ENCODE assay signal across 16 cellular contexts in the genomic region with DNA sequence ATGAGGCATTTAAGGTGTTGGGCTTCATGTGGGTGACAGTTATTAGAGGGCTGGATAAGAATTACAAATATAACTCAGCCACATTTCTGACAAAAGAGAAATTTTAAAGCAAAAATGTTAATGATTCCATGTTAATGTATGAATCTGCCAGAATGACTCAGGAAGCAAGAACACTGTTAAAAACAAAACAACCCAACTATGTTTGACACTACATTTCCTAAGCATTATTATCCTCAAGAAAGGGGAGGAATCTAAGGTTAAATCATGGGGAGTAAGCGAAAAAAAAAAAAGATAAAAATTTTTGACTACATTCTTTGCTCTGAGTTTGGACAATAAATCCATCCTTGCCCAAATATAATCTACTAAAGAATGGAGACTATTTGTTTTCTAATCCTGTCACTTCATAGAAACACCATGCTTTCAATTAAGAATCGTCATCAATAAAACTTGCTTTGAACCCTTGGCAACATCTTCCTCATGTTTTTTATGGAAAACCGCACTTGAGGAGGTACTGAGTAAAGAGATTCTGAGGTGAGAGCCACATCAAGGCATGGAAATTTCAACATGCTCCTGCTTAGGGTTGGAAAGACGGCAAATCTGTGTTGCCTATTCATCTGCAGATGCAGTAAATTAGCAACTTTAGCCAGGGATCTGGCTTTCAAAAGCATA. TPM values are rescaled to one million over a fixed set of nuclear protein-coding genes. Genes with fewer than 3 reads are reported as not detected.
DNase-seq lines count a peak whose midpoint lies in the region; ATAC-seq and TF ChIP-seq lines count a peak whose summit lies in the region.
"Had no signal": no experiment of that assay in that cellular context is flagged by ENCODE, and none has a peak within 500 bp of the region (broad histone marks: within the 10 kb centered on the region; RNA-seq: fewer than 3 reads in every experiment).

No MANE protein-coding gene starts in this region.

- H3K27me3 ChIP-seq in breast epithelium (no peaks in the 10 kb centered on the region), foreskin keratinocyte (no peaks in the 10 kb centered on the region)
- H3K27me3 ChIP-seq in naive thymus-derived CD4-positive, alpha-beta T cell (ENCODE audit: control insufficient read depth in 2 of 2, insufficient read depth in 2 of 2, low read length in 2 of 2) = no peaks in the 10 kb centered on the region
- H3K27me3 ChIP-seq: heart left ventricle had no signal

- H3K4me3 ChIP-seq in breast epithelium = peak overlapping the region in 1 of 3 donors; percentile 24
- H3K4me3 ChIP-seq in naive thymus-derived CD4-positive, alpha-beta T cell (ENCODE audit: low read length) = no peak overlapping the region
- H3K4me3 ChIP-seq: heart left ventricle had no signal

- H3K27ac Mint-ChIP-seq in naive thymus-derived CD4-positive, alpha-beta T cell = peak overlapping the region in 7 of 9 donors; percentile 4 to 93 (median 49)
- H3K27ac Mint-ChIP-seq in T-helper 2 cell treated with Interferon-gamma antibody and Interleukin-4, amounts not matched to agents 5 μg/mL and 100 μg/mL, for 36 hours = no peak overlapping the region
- H3K27ac Mint-ChIP-seq: activated CD8-positive, alpha-beta memory T cell treated with anti-CD3 and anti-CD28 coated beads, Interleukin-2, amount 10 ng/mL, durations not matched to agents 7 days and 5 days had no signal

- H3K27ac ChIP-seq in breast epithelium = peak overlapping the region; percentile 60 to 68
- no peak overlapping the region for H3K27ac ChIP-seq in naive thymus-derived CD4-positive, alpha-beta T cell (ENCODE audit: low read depth, low read length)
- no peak overlapping the region for H3K27ac ChIP-seq in foreskin keratinocyte
- H3K27ac ChIP-seq: C4-2B had no signal

- no peaks in the 10 kb centered on the region for H3K9me3 ChIP-seq in breast epithelium
- H3K9me3 ChIP-seq in naive thymus-derived CD4-positive, alpha-beta T cell (ENCODE audit: control insufficient read depth in 2 of 3, low read length in 3 of 3) = no peaks in the 10 kb centered on the region
- H3K9me3 ChIP-seq: heart left ventricle had no signal

- H3K4me1 ChIP-seq in breast epithelium (peaks cover 4 to 13% of the 10 kb centered on the region in 2 donors), foreskin keratinocyte (peaks cover 18% of the 10 kb centered on the region)
- peaks cover 14 to 88% of the 10 kb centered on the region in 2 donors for H3K4me1 ChIP-seq in naive thymus-derived CD4-positive, alpha-beta T cell (ENCODE audit: control insufficient read depth in 2 of 2, insufficient read depth in 2 of 2, low read length in 2 of 2)

- TF ChIP-seq POLR2A in breast epithelium (IDR thresholded peaks at IDR 0.05) = no peak

- POLR2A ChIA-PET in naive thymus-derived CD4-positive, alpha-beta T cell (lab: Charles Lee) = interaction anchor here (1.4 kb wide), 1 partner anchor 9 kb away, joined by 8 read pairs; a partner anchor contains a TSS

- no peaks in the 10 kb centered on the region for H3K27me3 Mint-ChIP-seq in naive thymus-derived CD4-positive, alpha-beta T cell
- H3K27me3 Mint-ChIP-seq in T-helper 2 cell treated with Interferon-gamma antibody and Interleukin-4, amounts not matched to agents 5 μg/mL and 100 μg/mL, for 36 hours (ENCODE audit: low read depth) = no peaks in the 10 kb centered on the region
- H3K27me3 Mint-ChIP-seq: activated CD8-positive, alpha-beta memory T cell treated with anti-CD3 and anti-CD28 coated beads, Interleukin-2, amount 10 ng/mL, durations not matched to agents 7 days and 5 days had no signal

- H3K36me3 ChIP-seq in breast epithelium = no peaks in the 10 kb centered on the region
- peaks cover 0 to 4% (median 0%) of the 10 kb centered on the region in 3 experiments for H3K36me3 ChIP-seq in naive thymus-derived CD4-positive, alpha-beta T cell (ENCODE audit: control insufficient read depth in 2 of 3, insufficient read depth in 3 of 3, low read length in 3 of 3)

- H3K36me3 Mint-ChIP-seq in naive thymus-derived CD4-positive, alpha-beta T cell = peaks cover 0 to 57% (median 41%) of the 10 kb centered on the region in 5 donors
- H3K36me3 Mint-ChIP-seq in T-helper 2 cell treated with Interferon-gamma antibody and Interleukin-4, amounts not matched to agents 5 μg/mL and 100 μg/mL, for 36 hours (ENCODE audit: low read depth) = peaks cover 21% of the 10 kb centered on the region

- intact Hi-C loops in breast epithelium (cut with DNase I; ENCODE audit: low total_unique reads) = loop anchor here (10.0 kb wide), 1 partner anchor 1778 kb away; no protein-coding TSS in a partner anchor
- intact Hi-C loops in naive thymus-derived CD4-positive, alpha-beta T cell (cut with micrococcal nuclease) = no loop called here

- H3K4me1 Mint-ChIP-seq in naive thymus-derived CD4-positive, alpha-beta T cell = peaks cover 78 to 100% (median 93%) of the 10 kb centered on the region in 7 donors
- H3K4me1 Mint-ChIP-seq in T-helper 2 cell treated with Interferon-gamma antibody and Interleukin-4, amounts not matched to agents 5 μg/mL and 100 μg/mL, for 36 hours (ENCODE audit: low read depth) = peaks cover 54% of the 10 kb centered on the region

- H3K4me3 Mint-ChIP-seq in naive thymus-derived CD4-positive, alpha-beta T cell = peak overlapping the region in 8 of 10 donors; percentile 33 to 96 (median 58)
- no peak overlapping the region for H3K4me3 Mint-ChIP-seq in T-helper 2 cell treated with Interferon-gamma antibody and Interleukin-4, amounts not matched to agents 5 μg/mL and 100 μg/mL, for 36 hours
- H3K4me3 Mint-ChIP-seq: activated CD8-positive, alpha-beta memory T cell treated with anti-CD3 and anti-CD28 coated beads, Interleukin-2, amount 10 ng/mL, durations not matched to agents 7 days and 5 days had no signal

- no peak for ATAC-seq in naive thymus-derived CD4-positive, alpha-beta T cell
- ATAC-seq in foreskin keratinocyte (no peak), GM18502 (IDR thresholded peaks at IDR 0.05; ENCODE audit: poor library complexity, unreplicated experiment) (no peak)
- ATAC-seq: activated CD8-positive, alpha-beta memory T cell treated with anti-CD3 and anti-CD28 coated beads, Interleukin-2, amount 10 ng/mL, durations not matched to agents 7 days and 5 days had no signal

- TF ChIP-seq CTCF in breast epithelium (IDR thresholded peaks at IDR 0.05) (no peak), foreskin keratinocyte (conservative IDR thresholded peaks at IDR 0.05) (no peak)

- CTCF ChIA-PET in naive thymus-derived CD4-positive, alpha-beta T cell (lab: Charles Lee) = interaction anchor here (1.9 kb wide), 1 partner anchor 10 kb away, joined by 8 read pairs; a partner anchor contains a TSS

- DNase-seq in AG08395 (ENCODE audit: low spot score) = peak; percentile 65
- DNase-seq in GM04503 (ENCODE audit: low read depth) = peak; percentile 86
- no peak for DNase-seq in breast epithelium (ENCODE audit: low spot score in 2 of 2)
- DNase-seq in naive thymus-derived CD4-positive, alpha-beta T cell = no peak
- DNase-seq in T-helper 2 cell treated with Interferon-gamma antibody and Interleukin-4, amounts not matched to agents 5 μg/mL and 100 μg/mL, for 36 hours (ENCODE audit: low spot score) = no peak
- no peak for DNase-seq in foreskin keratinocyte
- DNase-seq in NCI-H748 (lab: John Stamatoyannopoulos, UW; ENCODE audit: unreplicated experiment) = no peak
- DNase-seq: activated CD8-positive, alpha-beta memory T cell treated with anti-CD3 and anti-CD28 coated beads, Interleukin-2, amount 10 ng/mL, durations not matched to agents 7 days and 5 days; amygdala; effector CD8-positive, alpha-beta T cell; heart left ventricle; KBM-7; NCI-H774; SIG-M5 had no signal

- peaks cover 0 to 3% (median 0%) of the 10 kb centered on the region in 11 donors for H3K9me3 Mint-ChIP-seq in naive thymus-derived CD4-positive, alpha-beta T cell
- H3K9me3 Mint-ChIP-seq in T-helper 2 cell treated with Interferon-gamma antibody and Interleukin-4, amounts not matched to agents 5 μg/mL and 100 μg/mL, for 36 hours = no peaks in the 10 kb centered on the region

RNA-seq across cellular contexts. Expression of a gene that starts 9.8 kb away (rescaled TPM):
- total RNA-seq in breast epithelium = 10 to 100 TPM; 45.6 to 82.8 (median 68.2) TPM
- 10 to 100 TPM; 15.6 to 81.3 (median 68.2) TPM for total RNA-seq in naive thymus-derived CD4-positive, alpha-beta T cell
- polyA plus RNA-seq in naive thymus-derived CD4-positive, alpha-beta T cell = 10 to 100 TPM; 12.6 to 38.6 TPM
- 6.0 and 6.2 TPM in 2 replicates for total RNA-seq in foreskin keratinocyte
- polyA plus RNA-seq in foreskin keratinocyte = 0.96 and 1.1 TPM in 2 replicates

RNA-seq across cellular contexts. Expression of a gene that starts 56.5 kb away (rescaled TPM):
- total RNA-seq in breast epithelium (10 to 100 TPM; 27.2 to 30.7 (median 29.5) TPM), foreskin keratinocyte (14.8 and 15.2 TPM in 2 replicates)
- 10 to 100 TPM; 21.9 to 46.2 (median 32.0) TPM for total RNA-seq in naive thymus-derived CD4-positive, alpha-beta T cell
- polyA plus RNA-seq in naive thymus-derived CD4-positive, alpha-beta T cell = 10 to 100 TPM; 23.2 to 33.8 TPM
- 6.6 TPM in 2 replicates for polyA plus RNA-seq in foreskin keratinocyte

RNA-seq across cellular contexts. Expression of a gene that starts 56.6 kb away (rescaled TPM):
- total RNA-seq in breast epithelium = 10 to 100 TPM in 1 of 3 donors, 1 to 10 TPM in 2; 6.7 to 11.4 (median 9.2) TPM
- total RNA-seq in naive thymus-derived CD4-positive, alpha-beta T cell = 10 to 100 TPM in 3 of 5 experiments, 1 to 10 TPM in 2; 5.4 to 17.3 (median 10.1) TPM
- polyA plus RNA-seq in naive thymus-derived CD4-positive, alpha-beta T cell = 1 to 10 TPM; 5.4 to 5.5 TPM
- 6.0 and 7.3 TPM in 2 replicates for total RNA-seq in foreskin keratinocyte
- polyA plus RNA-seq in foreskin keratinocyte = 2.0 and 2.1 TPM in 2 replicates

Comparison
In these comparisons a context has a peak if more than half of its experiments do, and no peak if none do; other contexts are left out.
1. DNase-seq: peak in AG08395 (single experiment) and GM04503 (single experiment); none in breast epithelium (0 of 2), naive thymus-derived CD4-positive, alpha-beta T cell (0 of 9), T-helper 2 cell treated with Interferon-gamma antibody and Interleukin-4, amounts not matched to agents 5 μg/mL and 100 μg/mL, for 36 hours (single experiment), foreskin keratinocyte (0 of 2) and NCI-H748 (single experiment).
2. H3K27ac ChIP-seq: peak in breast epithelium (2 of 2); none in naive thymus-derived CD4-positive, alpha-beta T cell (single experiment) and foreskin keratinocyte (single experiment).